ENCODE assay signal across 11 cellular contexts in the genomic region with DNA sequence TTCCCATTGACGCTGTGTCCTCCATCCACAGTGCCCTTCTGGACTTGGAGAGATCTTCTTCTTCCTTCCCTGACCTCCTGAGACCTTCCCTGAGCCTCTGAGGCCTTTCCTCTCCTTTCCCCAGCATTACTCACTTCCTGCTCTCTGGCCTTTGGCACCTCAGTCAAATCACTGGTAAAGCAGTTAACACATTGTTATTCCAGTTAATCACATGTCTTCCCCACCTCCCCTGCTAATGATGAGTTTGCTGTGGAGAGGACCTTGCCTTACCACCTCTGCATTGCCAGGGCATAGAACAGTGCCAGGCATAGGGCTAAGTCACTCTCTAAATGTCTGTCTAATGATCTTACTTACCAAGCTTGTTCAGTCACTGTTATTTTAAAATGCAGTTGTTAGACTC.
DNase-seq lines count a peak whose midpoint lies in the region; ATAC-seq and TF ChIP-seq lines count a peak whose summit lies in the region.
"Had no signal": no experiment of that assay in that cellular context is flagged by ENCODE, and none has a peak within 500 bp of the region (broad histone marks: within the 10 kb centered on the region; RNA-seq: fewer than 3 reads in every experiment).

No MANE protein-coding gene starts in this region.

- H3K4me2 ChIP-seq in HCT116 (ENCODE audit: low read length), result peak overlapping the region; percentile 48

- H3K4me1 Mint-ChIP-seq in effector memory CD8-positive, alpha-beta T cell (ENCODE audit: low read depth in 2 of 2), result no peaks in the 10 kb centered on the region

- RAD21 ChIA-PET in HCT116 (lab: Charles Lee; ENCODE audit: low non-redundant PET in 1 of 2, low total read pairs in 2 of 2, uncharacterized antibody in 2 of 2, unreplicated experiment in 2 of 2), result no interaction called here

- no peak for DNase-seq in HCT116 (ENCODE audit: low read depth, low spot score)
- DNase-seq in RWPE1 (ENCODE audit: low spot score), result peak; percentile 42
- DNase-seq in glomerular endothelial cell (ENCODE audit: extremely low read depth, low read depth, low spot score), result peak; percentile 23
- peak; percentile 16 for DNase-seq in retinal pigment epithelial cell (ENCODE audit: low read depth)
- DNase-seq in activated CD4-positive, CD25-positive, alpha-beta regulatory T cell treated with anti-CD3 and anti-CD28 coated beads, Interleukin-2, amount 50 U/mL, for 72 hours, result no peak
- DNase-seq in NCI-H2107 treated with DMSO at 0.1 percent for 48 hours (lab: John Stamatoyannopoulos, UW; ENCODE audit: unreplicated experiment), result no peak
- DNase-seq in effector memory CD8-positive, alpha-beta T cell, result no peak
- DNase-seq: central memory CD4-positive, alpha-beta T cell; NCI-H1048; stimulated activated CD8-positive, alpha-beta memory T cell treated with anti-CD3 and anti-CD28 coated beads, Interleukin-4, amount 100 ng/mL, for 48 hours had no signal

- H3K27ac ChIP-seq in HCT116 (ENCODE audit: low read depth, low read length), result peak overlapping the region; percentile 3; the same call in 1 of the 2 replicates
- H3K27ac ChIP-seq in RWPE1, result no peak overlapping the region
- H3K27ac ChIP-seq: SK-N-MC had no signal

- no peaks in the 10 kb centered on the region for H3K36me3 Mint-ChIP-seq in effector memory CD8-positive, alpha-beta T cell (ENCODE audit: insufficient read depth)

- peaks cover 8 to 18% of the 10 kb centered on the region in 2 experiments for H3K4me1 ChIP-seq in HCT116 (ENCODE audit: control insufficient read depth in 1 of 2, insufficient read depth in 2 of 2, low read length in 2 of 2)

- no peaks in the 10 kb centered on the region for H3K27me3 Mint-ChIP-seq in effector memory CD8-positive, alpha-beta T cell

- no peaks in the 10 kb centered on the region for H3K27me3 ChIP-seq in HCT116 (ENCODE audit: insufficient read depth, low read length)

- H2AFZ ChIP-seq in HCT116 (ENCODE audit: low read depth, low read length, poor library complexity, severe bottlenecking), result peak overlapping the region; percentile 64

- TF ChIP-seq CTCF in HCT116 (IDR thresholded peaks at IDR 0.05 in 2 of 3, conservative IDR thresholded peaks at IDR 0.05 in 1 of 3; ENCODE audit: borderline replicate concordance in 1 of 3, insufficient read depth in 1 of 3, low read depth in 2 of 3, low read length in 2 of 3), result no peak
- no peak for TF ChIP-seq CTCF in RWPE1 (conservative IDR thresholded peaks at IDR 0.05; ENCODE audit: low read depth)
- TF ChIP-seq CTCF in retinal pigment epithelial cell (conservative IDR thresholded peaks at IDR 0.05; ENCODE audit: low read depth, low read length), result no peak

- ATAC-seq in HCT116, result peak; percentile 49
- ATAC-seq in effector memory CD8-positive, alpha-beta T cell (replicated peaks), result no peak

- no peak overlapping the region for H3K27ac Mint-ChIP-seq in effector memory CD8-positive, alpha-beta T cell

- CTCF ChIA-PET in HCT116 (lab: Charles Lee) (no interaction called here), RWPE1 (lab: Yijun Ruan, JAX) (interaction anchor here (0.6 kb wide), 1 partner anchor 32 kb away, joined by 4 read pairs; no protein-coding TSS in a partner anchor)

- POLR2A ChIA-PET in HCT116 (lab: Charles Lee) (no interaction called here), RWPE1 (lab: Yijun Ruan, JAX; ENCODE audit: low non-redundant PET) (no interaction called here)

- intact Hi-C loops in HCT116 (cut with micrococcal nuclease), result no loop called here

- H3K9ac ChIP-seq in HCT116 (ENCODE audit: low read length), result peak overlapping the region; percentile 3; the same call in 1 of the 2 replicates

- H3K4me3 ChIP-seq in HCT116 (replicated peaks in 1 of 2; ENCODE audit: low read depth in 1 of 2, low read length in 2 of 2) (no peak overlapping the region; a peak in 1 of 4 replicates), retinal pigment epithelial cell (ENCODE audit: low read length) (no peak overlapping the region)
- H3K4me3 ChIP-seq: SK-N-MC had no signal

- no peak for TF ChIP-seq RAD21 in HCT116 (IDR thresholded peaks at IDR 0.05; ENCODE audit: low read depth)

- no peak overlapping the region for H3K4me3 Mint-ChIP-seq in effector memory CD8-positive, alpha-beta T cell

- no peaks in the 10 kb centered on the region for H3K9me3 Mint-ChIP-seq in effector memory CD8-positive, alpha-beta T cell

- no peaks in the 10 kb centered on the region for H3K36me3 ChIP-seq in HCT116 (ENCODE audit: control insufficient read depth in 1 of 2, insufficient read depth in 2 of 2, low read length in 2 of 2)

- H3K79me2 ChIP-seq in HCT116 (ENCODE audit: insufficient read depth, low read length), result no peaks in the 10 kb centered on the region

- H4K20me1 ChIP-seq in HCT116 (ENCODE audit: insufficient read depth), result no peaks in the 10 kb centered on the region

- no peaks in the 10 kb centered on the region for H3K9me3 ChIP-seq in HCT116 (ENCODE audit: control insufficient read depth in 1 of 2, insufficient read depth in 1 of 2, low read depth in 1 of 2, low read length in 2 of 2)

- no TSS peak for BruUV-seq in HCT116 (replicated peaks; lab: Mats Ljungman, UMichigan)

- no peak for TF ChIP-seq POLR2A in HCT116 (IDR thresholded peaks at IDR 0.05; ENCODE audit: borderline replicate concordance, extremely low read depth, insufficient read depth, insufficient read length)

- H3K9me2 ChIP-seq in HCT116 (ENCODE audit: insufficient read depth), result no peaks in the 10 kb centered on the region

TF ChIP-seq in HCT116, 20 proteins besides CTCF, POLR2A, EP300 and RAD21:
- no peak for TF ChIP-seq ZBTB33 (IDR thresholded peaks at IDR 0.05; ENCODE audit: extremely low read depth, insufficient replicate concordance, low read length)
- peak; percentile 35; the same call in 1 of the 2 replicates for TF ChIP-seq FOSL1 (IDR thresholded peaks at IDR 0.05; ENCODE audit: low read depth)
- TF ChIP-seq JUND (IDR thresholded peaks at IDR 0.05), result peak; percentile 40
- TF ChIP-seq SP1 (IDR thresholded peaks at IDR 0.05; ENCODE audit: low read depth), result 0 out of 2 replicates have a peak, but pooled peaks have one; percentile 31
- peak; percentile 56 for TF ChIP-seq MAX (IDR thresholded peaks at IDR 0.05)
- no peak for TF ChIP-seq ZFX (IDR thresholded peaks at IDR 0.05)
TF ChIP-seq in HCT116: peak in this region for 4.

Comparison
In these comparisons a context has a peak if more than half of its experiments do, and no peak if none do; other contexts are left out.
1. DNase-seq: peak in RWPE1 (single experiment), glomerular endothelial cell (single experiment) and retinal pigment epithelial cell (single experiment); none in HCT116 (single experiment), activated CD4-positive, CD25-positive, alpha-beta regulatory T cell treated with anti-CD3 and anti-CD28 coated beads, Interleukin-2, amount 50 U/mL, for 72 hours (single experiment), NCI-H2107 treated with DMSO at 0.1 percent for 48 hours (single experiment) and effector memory CD8-positive, alpha-beta T cell (0 of 3).